ENCODE assay signal across 9 cellular contexts in genomic region chr1:27633640-27634165, GRCh38. TPM values are rescaled to one million over a fixed set of nuclear protein-coding genes. Genes with fewer than 3 reads are reported as not detected.
A peak's percentile ranks its signal among the peaks of the same experiment; 100 is the strongest.
DNase-seq lines count a peak whose midpoint lies in the region; ATAC-seq and TF ChIP-seq lines count a peak whose summit lies in the region.
"Had no signal": no experiment of that assay in that cellular context is flagged by ENCODE, and none has a peak within 500 bp of the region (broad histone marks: within the 10 kb centered on the region; RNA-seq: fewer than 3 reads in every experiment).

No MANE protein-coding gene starts in this region.

- H3K4me3 ChIP-seq in iPS-18c (ENCODE audit: insufficient read depth, low read depth, low read length): peak overlapping the region; percentile 52

- H3K9ac ChIP-seq in H9 (ENCODE audit: extremely low read depth, insufficient read length, low read length): no peak overlapping the region

- peak overlapping the region; percentile 52 to 74 for H3K4me3 Mint-ChIP-seq in H9
- H3K4me3 Mint-ChIP-seq in activated T-helper 17 cell treated with anti-CD3 and anti-CD28 coated beads, Interleukin-2, amount 50 U/mL, for 72 hours: peak overlapping the region; percentile 80
- H3K4me3 Mint-ChIP-seq in stimulated activated effector memory CD8-positive, alpha-beta T cell treated with anti-CD3 and anti-CD28 coated beads, Interleukin-12 subunit alpha, Interleukin-12 subunit beta, amount 100 ng/mL, for 72 hours: peak overlapping the region; percentile 71

- H4K91ac ChIP-seq in H9 (ENCODE audit: insufficient read length, low read depth, low read length): no peak overlapping the region

- H2AFZ ChIP-seq in H9 (ENCODE audit: low read length): no peak overlapping the region

- H3K27ac Mint-ChIP-seq in H9: no peak overlapping the region
- H3K27ac Mint-ChIP-seq in activated T-helper 17 cell treated with anti-CD3 and anti-CD28 coated beads, Interleukin-2, amount 50 U/mL, for 72 hours: peak overlapping the region; percentile 24
- peak overlapping the region; percentile 83 for H3K27ac Mint-ChIP-seq in stimulated activated effector memory CD8-positive, alpha-beta T cell treated with anti-CD3 and anti-CD28 coated beads, Interleukin-12 subunit alpha, Interleukin-12 subunit beta, amount 100 ng/mL, for 72 hours

- no peak overlapping the region for H2BK5ac ChIP-seq in H9 (ENCODE audit: insufficient read length, low read length)

- H3K4me1 ChIP-seq in H9 (ENCODE audit: insufficient read depth, low read length): peaks cover 5% of the 10 kb centered on the region; the same call in 1 of the 2 replicates

- no peak overlapping the region for H2BK15ac ChIP-seq in H9 (ENCODE audit: low read depth, low read length)

- no peaks in the 10 kb centered on the region; a peak in 1 of 7 replicates for H3K36me3 Mint-ChIP-seq in H9 (ENCODE audit: insufficient read depth in 1 of 3, low read depth in 3 of 3)
- peaks cover 5% of the 10 kb centered on the region for H3K36me3 Mint-ChIP-seq in activated T-helper 17 cell treated with anti-CD3 and anti-CD28 coated beads, Interleukin-2, amount 50 U/mL, for 72 hours (ENCODE audit: low read depth)
- H3K36me3 Mint-ChIP-seq in stimulated activated effector memory CD8-positive, alpha-beta T cell treated with anti-CD3 and anti-CD28 coated beads, Interleukin-12 subunit alpha, Interleukin-12 subunit beta, amount 100 ng/mL, for 72 hours: peaks cover 15% of the 10 kb centered on the region

- no peak for TF ChIP-seq CTCF in H9 (conservative IDR thresholded peaks at IDR 0.05)

- peaks cover 27% of the 10 kb centered on the region for H3K27me3 Mint-ChIP-seq in H9 (ENCODE audit: low read depth)
- H3K27me3 Mint-ChIP-seq in activated T-helper 17 cell treated with anti-CD3 and anti-CD28 coated beads, Interleukin-2, amount 50 U/mL, for 72 hours: no peaks in the 10 kb centered on the region

- no CpG with 5 or more reads among the region's 14 CpGs for WGBS in H9 (ENCODE audit: extremely low coverage, insufficient read length, low lambda C conversion rate)

- no peak overlapping the region for H3T11ph ChIP-seq in H9 (ENCODE audit: low read length)

- H3K9me3 ChIP-seq in H9 (ENCODE audit: control insufficient read depth, low read depth, low read length) (no peaks in the 10 kb centered on the region), iPS-18c (ENCODE audit: control insufficient read depth, insufficient read depth, low read length) (no peaks in the 10 kb centered on the region)

- H3K79me2 ChIP-seq in H9 (ENCODE audit: insufficient read depth, low read length): no peaks in the 10 kb centered on the region

- H3K79me1 ChIP-seq in H9 (ENCODE audit: insufficient read depth, low read depth, low read length, poor library complexity, severe bottlenecking): no peaks in the 10 kb centered on the region

- H3K27ac ChIP-seq in H9 (ENCODE audit: insufficient read length, low read depth, low read length): no peak overlapping the region

- no peak overlapping the region for H4K8ac ChIP-seq in H9 (replicated peaks; ENCODE audit: insufficient read length, low read depth, low read length)

- H3K4ac ChIP-seq in H9 (ENCODE audit: low read depth, low read length): no peak overlapping the region

- peaks cover 22 to 41% of the 10 kb centered on the region in 2 experiments for H3K4me1 Mint-ChIP-seq in H9
- peaks cover 51% of the 10 kb centered on the region for H3K4me1 Mint-ChIP-seq in activated T-helper 17 cell treated with anti-CD3 and anti-CD28 coated beads, Interleukin-2, amount 50 U/mL, for 72 hours
- H3K4me1 Mint-ChIP-seq in stimulated activated effector memory CD8-positive, alpha-beta T cell treated with anti-CD3 and anti-CD28 coated beads, Interleukin-12 subunit alpha, Interleukin-12 subunit beta, amount 100 ng/mL, for 72 hours: peaks cover 78% of the 10 kb centered on the region

- peaks cover 8% of the 10 kb centered on the region for H3K23me2 ChIP-seq in H9 (ENCODE audit: insufficient read length, low read depth, low read length, poor library complexity, severe bottlenecking)

- no peak overlapping the region for H3K14ac ChIP-seq in H9 (ENCODE audit: insufficient read depth, low read length)

- H3K27me3 ChIP-seq in H9 (ENCODE audit: insufficient read depth, low read length): peaks cover 19% of the 10 kb centered on the region; the same call in 1 of the 2 replicates

- no peak overlapping the region for H2BK120ac ChIP-seq in H9 (ENCODE audit: low read depth, low read length, poor library complexity, severe bottlenecking)

- no peak overlapping the region for H2AK5ac ChIP-seq in H9 (ENCODE audit: insufficient read length, low read length)

- no peak overlapping the region for H2BK20ac ChIP-seq in H9 (ENCODE audit: low read depth, low read length, poor library complexity, severe bottlenecking)

- H3K56ac ChIP-seq in H9 (ENCODE audit: insufficient read length, low read depth, low read length): no peak overlapping the region

- no peak overlapping the region for H3K23ac ChIP-seq in H9 (ENCODE audit: insufficient read length, low read depth, low read length)

- ATAC-seq in activated T-helper 17 cell treated with anti-CD3 and anti-CD28 coated beads, Interleukin-2, amount 50 U/mL, for 72 hours (replicated peaks): no peak
- no peak for ATAC-seq in stimulated activated effector memory CD8-positive, alpha-beta T cell treated with anti-CD3 and anti-CD28 coated beads, Interleukin-12 subunit alpha, Interleukin-12 subunit beta, amount 100 ng/mL, for 72 hours

- H4K5ac ChIP-seq in H9 (ENCODE audit: insufficient read length, low read depth, low read length): no peak overlapping the region

- DNase-seq in H9 (no peak), NCI-H2081 (lab: John Stamatoyannopoulos, UW) (no peak), HuH-7 (ENCODE audit: low spot score) (no peak), NCI-H748 (lab: John Stamatoyannopoulos, UW; ENCODE audit: unreplicated experiment) (no peak)
- no peak for DNase-seq in stimulated activated effector memory CD8-positive, alpha-beta T cell treated with anti-CD3 and anti-CD28 coated beads, Interleukin-12 subunit alpha, Interleukin-12 subunit beta, amount 100 ng/mL, for 72 hours (ENCODE audit: low spot score in 2 of 2)
- DNase-seq in stimulated activated CD4-positive, alpha-beta T cell treated with anti-CD3 and anti-CD28 coated beads, Interleukin-4, amount 100 ng/mL, for 24 hours: no peak
- DNase-seq: NCI-H1694 had no signal

- no peak overlapping the region for H2BK12ac ChIP-seq in H9 (ENCODE audit: insufficient read length, low read depth, low read length)

- H3K18ac ChIP-seq in H9 (ENCODE audit: insufficient read length, low read depth, low read length): no peak overlapping the region

- no peaks in the 10 kb centered on the region for H3K9me3 Mint-ChIP-seq in H9
- no peaks in the 10 kb centered on the region for H3K9me3 Mint-ChIP-seq in activated T-helper 17 cell treated with anti-CD3 and anti-CD28 coated beads, Interleukin-2, amount 50 U/mL, for 72 hours
- no peaks in the 10 kb centered on the region for H3K9me3 Mint-ChIP-seq in stimulated activated effector memory CD8-positive, alpha-beta T cell treated with anti-CD3 and anti-CD28 coated beads, Interleukin-12 subunit alpha, Interleukin-12 subunit beta, amount 100 ng/mL, for 72 hours

- peak overlapping the region; percentile 38 for H3K4me2 ChIP-seq in H9 (ENCODE audit: insufficient read depth, insufficient read length, low read length)

- no peaks in the 10 kb centered on the region for H4K20me1 ChIP-seq in H9 (ENCODE audit: control insufficient read depth, insufficient read depth, insufficient read length)

RNA-seq across cellular contexts. Expression of gene FGR, which starts 1.3 kb away (rescaled TPM):
- 0.15 TPM in 1 of 2 replicates, not detected in the other for total RNA-seq in H9 (2021)
- 1 to 10 TPM in 1 of 2 donors, not detected in 1; 1.2 TPM for total RNA-seq in activated T-helper 17 cell treated with anti-CD3 and anti-CD28 coated beads, Interleukin-2, amount 50 U/mL, for 72 hours

RNA-seq across cellular contexts. Expression of gene AHDC1, which starts 29.8 kb away (rescaled TPM):
- 23.7 and 29.4 TPM in 2 replicates for total RNA-seq in H9 (2021)
- 10 to 100 TPM; 13.3 to 22.3 TPM for total RNA-seq in activated T-helper 17 cell treated with anti-CD3 and anti-CD28 coated beads, Interleukin-2, amount 50 U/mL, for 72 hours

RNA-seq across cellular contexts. Expression of gene IFI6, which starts 38.3 kb away (rescaled TPM):
- total RNA-seq in H9 (2021): 4.3 and 6.4 TPM in 2 replicates
- total RNA-seq in activated T-helper 17 cell treated with anti-CD3 and anti-CD28 coated beads, Interleukin-2, amount 50 U/mL, for 72 hours: 10 to 100 TPM; 32.3 to 43.7 TPM

Comparison
In these comparisons a context has a peak if more than half of its experiments do, and no peak if none do; other contexts are left out.
1. H3K27ac Mint-ChIP-seq: peak in activated T-helper 17 cell treated with anti-CD3 and anti-CD28 coated beads, Interleukin-2, amount 50 U/mL, for 72 hours (single experiment) and stimulated activated effector memory CD8-positive, alpha-beta T cell treated with anti-CD3 and anti-CD28 coated beads, Interleukin-12 subunit alpha, Interleukin-12 subunit beta, amount 100 ng/mL, for 72 hours (single experiment); none in H9 (0 of 3).
2. Peak in every context shown above with its lines, with median percentiles within 50 percentile points of each other: H3K4me3 Mint-ChIP-seq.